8 cellular contexts compared by ENCODE assay signal in the genomic region with DNA sequence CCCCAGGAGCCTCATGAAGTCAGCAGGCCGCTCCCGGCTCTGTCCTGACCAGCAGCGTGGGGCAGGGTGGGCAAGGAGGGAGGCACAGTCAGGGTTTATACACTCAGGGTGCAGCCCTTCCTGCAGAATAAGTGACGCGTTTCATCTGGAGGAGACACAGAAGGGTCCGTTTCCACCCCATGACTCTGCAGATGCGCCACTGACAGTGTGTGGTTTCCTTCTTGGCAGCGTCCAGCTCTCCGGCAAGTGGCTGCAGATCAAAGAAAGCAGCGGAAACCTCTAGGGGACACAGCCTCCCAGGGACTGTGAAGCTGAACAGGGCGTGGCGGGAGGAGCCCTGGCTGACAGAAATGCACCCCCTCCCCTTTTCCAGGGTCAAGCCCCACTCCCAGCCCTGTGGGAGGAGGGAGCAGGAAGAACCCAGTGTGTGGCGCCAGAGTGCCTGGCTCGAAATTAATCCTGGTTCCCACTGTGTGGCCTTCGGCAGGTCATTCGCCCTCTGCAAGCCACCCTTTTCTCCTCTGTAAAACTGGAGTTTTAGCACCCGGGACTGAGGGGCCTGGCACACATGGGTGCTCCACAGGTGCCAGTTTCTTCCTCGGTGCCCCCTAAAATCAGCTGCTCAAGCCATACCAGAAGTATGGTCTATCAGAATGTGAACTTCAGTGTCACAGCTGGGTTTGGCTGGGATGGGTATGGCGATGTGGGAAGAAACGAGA. TPM values are rescaled to one million over a fixed set of nuclear protein-coding genes. Genes with fewer than 3 reads are reported as not detected.
A peak's percentile ranks its signal among the peaks of the same experiment; 100 is the strongest.
DNase-seq lines count a peak whose midpoint lies in the region; ATAC-seq and TF ChIP-seq lines count a peak whose summit lies in the region.

No MANE protein-coding gene starts in this region.

- H3K9me2 ChIP-seq in OCI-LY7 (ENCODE audit: insufficient read depth, low read length): no peaks in the 10 kb centered on the region

- CTCF ChIA-PET in CD4-positive, alpha-beta memory T cell (lab: Charles Lee; ENCODE audit: partially characterized antibody): interaction anchor here (0.7 to 3.4 kb wide), 9 partner anchors 12 to 177 kb away, joined by 3 to 22 read pairs (median 6); a partner anchor contains a TSS
- CTCF ChIA-PET in OCI-LY7 (lab: Charles Lee; ENCODE audit: unreplicated experiment): no interaction called here

- no TSS peak for BruUV-seq in OCI-LY7 (replicated peaks; lab: Mats Ljungman, UMichigan)

- peak overlapping the region; percentile 20 to 34 for H3K4me3 ChIP-seq in CD4-positive, alpha-beta memory T cell (ENCODE audit: low read length in 2 of 2)
- H3K4me3 ChIP-seq in heart right ventricle (peak overlapping the region in 6 of 10 donors; percentile 6 to 22 (median 12)), OCI-LY7 (ENCODE audit: low read depth, low read length, poor library complexity, severe bottlenecking) (no peak overlapping the region)

- H3K79me2 ChIP-seq in OCI-LY7 (ENCODE audit: insufficient read depth, low read depth, low read length): no peaks in the 10 kb centered on the region

- no peaks in the 10 kb centered on the region for H4K20me1 ChIP-seq in OCI-LY7 (ENCODE audit: insufficient read depth, low read length)

- peak overlapping the region; percentile 13 to 90 (median 82) for H3K27ac Mint-ChIP-seq in CD4-positive, alpha-beta memory T cell
- peak overlapping the region; percentile 64 for H3K27ac Mint-ChIP-seq in activated T-cell treated with anti-CD3 and anti-CD28 coated beads, Interleukin-2, amount 50 U/mL, for 72 hours

- 41 to 46% methylated on average over 20 of the region's 20 CpGs for WGBS in heart right ventricle, 2 donors

- peaks cover 12 to 38% (median 24%) of the 10 kb centered on the region in 4 donors for H3K4me1 Mint-ChIP-seq in CD4-positive, alpha-beta memory T cell
- peaks cover 41% of the 10 kb centered on the region for H3K4me1 Mint-ChIP-seq in activated T-cell treated with anti-CD3 and anti-CD28 coated beads, Interleukin-2, amount 50 U/mL, for 72 hours (ENCODE audit: low read depth)

- no peaks in the 10 kb centered on the region for H3K36me3 ChIP-seq in CD4-positive, alpha-beta memory T cell (ENCODE audit: insufficient read depth, low read length)
- H3K36me3 ChIP-seq in heart right ventricle (no peaks in the 10 kb centered on the region), OCI-LY7 (ENCODE audit: insufficient read depth, low read length) (no peaks in the 10 kb centered on the region)

- DNase-seq in CD4-positive, alpha-beta memory T cell: peak; percentile 25 to 56 (median 30)
- DNase-seq in HT1080 (ENCODE audit: low read depth) (peak; percentile 61), heart right ventricle (peak in 1 of 2 donors; percentile 51), sciatic nerve (ENCODE audit: low spot score) (no peak), OCI-LY7 (ENCODE audit: low spot score) (no peak), NCI-H1930 (lab: John Stamatoyannopoulos, UW) (no peak)
- DNase-seq in activated T-cell treated with anti-CD3 and anti-CD28 coated beads, Interleukin-2, amount 50 U/mL, for 72 hours: peak; percentile 36 to 39

- TF ChIP-seq CTCF in heart right ventricle (IDR thresholded peaks at IDR 0.05) (peak in 2 of 9 donors; percentile 13 to 20), OCI-LY7 (conservative IDR thresholded peaks at IDR 0.05; ENCODE audit: low read length) (no peak)

- ATAC-seq in activated T-cell treated with anti-CD3 and anti-CD28 coated beads, Interleukin-2, amount 50 U/mL, for 72 hours (replicated peaks in 1 of 2): peak; percentile 72 to 76
- ATAC-seq in heart right ventricle: peak; percentile 15 to 71 (median 60)
- ATAC-seq in sciatic nerve: peak; percentile 82
- no peak for ATAC-seq in GM18498 (IDR thresholded peaks at IDR 0.05; ENCODE audit: unreplicated experiment)

- H3K9me3 ChIP-seq in CD4-positive, alpha-beta memory T cell (ENCODE audit: control insufficient read depth in 1 of 2, low read length in 2 of 2): peaks cover 0 to 3% of the 10 kb centered on the region in 2 donors
- H3K9me3 ChIP-seq in heart right ventricle (peaks cover 0 to 14% (median 0%) of the 10 kb centered on the region in 11 donors), OCI-LY7 (ENCODE audit: low read length) (peaks cover 10% of the 10 kb centered on the region)

- no peaks in the 10 kb centered on the region for H3K36me3 Mint-ChIP-seq in CD4-positive, alpha-beta memory T cell
- peaks cover 6 to 12% of the 10 kb centered on the region in 2 donors for H3K36me3 Mint-ChIP-seq in activated T-cell treated with anti-CD3 and anti-CD28 coated beads, Interleukin-2, amount 50 U/mL, for 72 hours (ENCODE audit: insufficient read depth in 2 of 2)

- H3K27me3 Mint-ChIP-seq in CD4-positive, alpha-beta memory T cell: no peaks in the 10 kb centered on the region
- no peaks in the 10 kb centered on the region for H3K27me3 Mint-ChIP-seq in activated T-cell treated with anti-CD3 and anti-CD28 coated beads, Interleukin-2, amount 50 U/mL, for 72 hours (ENCODE audit: low read depth)

- peak overlapping the region; percentile 30 for H3K27ac ChIP-seq in CD4-positive, alpha-beta memory T cell (ENCODE audit: low read depth, low read length)
- H3K27ac ChIP-seq in heart right ventricle: peak overlapping the region in 5 of 10 donors; percentile 4 to 69 (median 34)
- H3K27ac ChIP-seq in OCI-LY7 (ENCODE audit: low read depth, low read length, poor library complexity, severe bottlenecking): no peak overlapping the region

- peaks cover 24% of the 10 kb centered on the region for H3K4me1 ChIP-seq in CD4-positive, alpha-beta memory T cell (ENCODE audit: insufficient read depth, low read length)
- H3K4me1 ChIP-seq in heart right ventricle (peaks cover 0 to 43% (median 24%) of the 10 kb centered on the region in 9 donors), OCI-LY7 (ENCODE audit: insufficient read depth, low read length, poor library complexity, severe bottlenecking) (no peaks in the 10 kb centered on the region)

- POLR2A ChIA-PET in CD4-positive, alpha-beta memory T cell (lab: Charles Lee; ENCODE audit: partially characterized antibody): interaction anchor here (1.0 to 2.6 kb wide), 7 partner anchors 12 to 94 kb away, joined by 3 to 14 read pairs (median 4); a partner anchor contains a TSS
- POLR2A ChIA-PET in OCI-LY7 (lab: Charles Lee): no interaction called here

- peak overlapping the region; percentile 10 to 87 (median 70) for H3K4me3 Mint-ChIP-seq in CD4-positive, alpha-beta memory T cell
- H3K4me3 Mint-ChIP-seq in activated T-cell treated with anti-CD3 and anti-CD28 coated beads, Interleukin-2, amount 50 U/mL, for 72 hours: peak overlapping the region; percentile 70 to 72

- H3K9me3 Mint-ChIP-seq in CD4-positive, alpha-beta memory T cell: no peaks in the 10 kb centered on the region
- peaks cover 1 to 3% of the 10 kb centered on the region in 2 donors for H3K9me3 Mint-ChIP-seq in activated T-cell treated with anti-CD3 and anti-CD28 coated beads, Interleukin-2, amount 50 U/mL, for 72 hours

- no peak overlapping the region for H3K4me2 ChIP-seq in OCI-LY7 (ENCODE audit: low read length)

- no peak overlapping the region for H2AFZ ChIP-seq in OCI-LY7 (ENCODE audit: low read length)

- H3K27me3 ChIP-seq in CD4-positive, alpha-beta memory T cell (ENCODE audit: insufficient read depth, low read length): no peaks in the 10 kb centered on the region
- H3K27me3 ChIP-seq in heart right ventricle: no peaks in the 10 kb centered on the region

- intact Hi-C loops in CD4-positive, alpha-beta memory T cell (cut with micrococcal nuclease): loop anchor here (1.0 to 2.0 kb wide), 2 partner anchors 50 to 178 kb away; no protein-coding TSS in a partner anchor
- intact Hi-C loops in heart right ventricle (cut with DNase I): no loop called here
- intact Hi-C loops in sciatic nerve (cut with DNase I): no loop called here
- intact Hi-C loops in OCI-LY7 (cut with micrococcal nuclease; ENCODE audit: unreplicated experiment): no loop called here

RNA-seq across cellular contexts. Expression of a gene that starts 17.3 kb away (rescaled TPM):
- 10 to 100 TPM; 73.7 to 80.7 TPM for total RNA-seq in CD4-positive, alpha-beta memory T cell
- 10 to 100 TPM; 40.7 to 52.2 TPM for polyA plus RNA-seq in CD4-positive, alpha-beta memory T cell
- 47.1 and 50.6 TPM in 2 replicates for total RNA-seq in HT1080 (2014; rRNA removed; shearing (Covaris generic))
- polyA plus RNA-seq in HT1080 (2015; cell fraction: cytosol; rRNA removed): 30.6 and 36.5 TPM in 2 replicates
- 24.0 and 26.4 TPM in 2 replicates for polyA plus RNA-seq in HT1080 (2015; cell fraction: nucleus; rRNA removed)
- total RNA-seq in activated T-cell treated with anti-CD3 and anti-CD28 coated beads, Interleukin-2, amount 50 U/mL, for 72 hours: 10 to 100 TPM; 26.5 to 32.4 TPM
- total RNA-seq in heart right ventricle (10 to 100 TPM; 31.5 to 43.7 (median 33.5) TPM), sciatic nerve (68.2 TPM), OCI-LY7 (2022) (44.1 and 50.4 TPM in 2 replicates)
- polyA plus RNA-seq in heart right ventricle: 10 to 100 TPM; 10.5 to 14.2 TPM
- 35.6 and 38.4 TPM in 2 replicates for total RNA-seq in OCI-LY7 (2014; rRNA removed; shearing (Covaris generic))

Comparison
In these comparisons a context has a peak if more than half of its experiments do, and no peak if none do; other contexts are left out.
1. DNase-seq: peak in CD4-positive, alpha-beta memory T cell (5 of 5), HT1080 (single experiment) and activated T-cell treated with anti-CD3 and anti-CD28 coated beads, Interleukin-2, amount 50 U/mL, for 72 hours (2 of 2); none in sciatic nerve (single experiment), OCI-LY7 (single experiment) and NCI-H1930 (0 of 2).